Comparison of ENCODE assay signal across 8 cellular contexts in genomic region chr15:92917606-92918407, GRCh38. TPM values are rescaled to one million over a fixed set of nuclear protein-coding genes. Genes with fewer than 3 reads are reported as not detected.
DNase-seq lines count a peak whose midpoint lies in the region; ATAC-seq, FAIRE-seq and TF ChIP-seq lines count a peak whose summit lies in the region.

No MANE protein-coding gene starts in this region.

- H3K4me1 Mint-ChIP-seq in IgD-negative memory B cell, result peaks cover 55 to 66% (median 60%) of the 10 kb centered on the region in 3 donors

- H3K36me3 ChIP-seq in OCI-LY1 (ENCODE audit: insufficient read depth, low read length), result peaks cover 63% of the 10 kb centered on the region; the same call in 1 of the 2 replicates

- H3K4me3 ChIP-seq in OCI-LY1 (ENCODE audit: low read depth, low read length, poor library complexity, severe bottlenecking), result peak overlapping the region; percentile 49
- H3K4me3 ChIP-seq in epithelial cell of esophagus (ENCODE audit: low read length), result peak overlapping the region; percentile 27

- H3K27me3 Mint-ChIP-seq in IgD-negative memory B cell, result no peaks in the 10 kb centered on the region

- peaks cover 98% of the 10 kb centered on the region for H3K4me1 ChIP-seq in OCI-LY1 (ENCODE audit: insufficient read depth, low read length, severe bottlenecking)

- H3K9ac ChIP-seq in OCI-LY1 (ENCODE audit: low read length), result peak overlapping the region; percentile 62

- peak; percentile 82 for FAIRE-seq in GM12892 (lab: Jason Lieb, UNC)

- peak; percentile 86 for TF ChIP-seq CTCF in OCI-LY1 (IDR thresholded peaks at IDR 0.05; ENCODE audit: low read length)
- peak; percentile 84 for TF ChIP-seq CTCF in epithelial cell of esophagus (IDR thresholded peaks at IDR 0.05; ENCODE audit: insufficient read depth, low read depth, low read length, missing control alignments)

- peak overlapping the region; percentile 97 for H3K27ac ChIP-seq in OCI-LY1 (ENCODE audit: low read depth, low read length, poor library complexity, severe bottlenecking)

- H3K9me3 ChIP-seq in OCI-LY1 (ENCODE audit: low read length), result no peaks in the 10 kb centered on the region

- peaks cover 12% of the 10 kb centered on the region for H3F3A ChIP-seq in OCI-LY1 (ENCODE audit: insufficient read depth, low read length)

- no peak overlapping the region for H2AFZ ChIP-seq in OCI-LY1 (ENCODE audit: low read length)

- H3K4me3 Mint-ChIP-seq in IgD-negative memory B cell, result peak overlapping the region in 3 of 4 donors; percentile 34 to 81 (median 80)

- H3K36me3 Mint-ChIP-seq in IgD-negative memory B cell, result peaks cover 13% of the 10 kb centered on the region

- H4K20me1 ChIP-seq in OCI-LY1 (ENCODE audit: insufficient read depth, low read length), result no peaks in the 10 kb centered on the region

- peaks cover 86% of the 10 kb centered on the region for H3K79me2 ChIP-seq in OCI-LY1 (ENCODE audit: insufficient read depth, low read length)

- ATAC-seq in HG03565 (IDR thresholded peaks at IDR 0.05; ENCODE audit: unreplicated experiment), result no peak

- peak; percentile 39 for DNase-seq in GM12892 (ENCODE audit: insufficient read length)
- DNase-seq in activated T-cell treated with anti-CD3 and anti-CD28 coated beads for 1 hour (ENCODE audit: low read depth), result peak; percentile 89
- peak; percentile 96 for DNase-seq in epithelial cell of esophagus (ENCODE audit: low read depth)
- peak; percentile 90 for DNase-seq in middle frontal gyrus (ENCODE audit: extremely low spot score, low spot score)
- DNase-seq in stimulated activated CD8-positive, alpha-beta memory T cell treated with anti-CD3 and anti-CD28 coated beads, Interleukin-2, amount 100 ng/mL, for 1 hour (ENCODE audit: low read depth in 2 of 2), result peak; percentile 83 to 88

- peak overlapping the region; percentile 93 to 96 (median 96) for H3K27ac Mint-ChIP-seq in IgD-negative memory B cell

- H3K9me2 ChIP-seq in OCI-LY1 (ENCODE audit: low read depth, low read length), result no peaks in the 10 kb centered on the region

- peaks cover 0 to 2% (median 0%) of the 10 kb centered on the region in 3 donors for H3K9me3 Mint-ChIP-seq in IgD-negative memory B cell

- peak overlapping the region; percentile 72 for H3K4me2 ChIP-seq in OCI-LY1 (ENCODE audit: low read length)

- no peaks in the 10 kb centered on the region for H3K27me3 ChIP-seq in OCI-LY1 (ENCODE audit: insufficient read depth, low read length)

- no peak for TF ChIP-seq POLR2A in GM12892 (IDR thresholded peaks at IDR 0.05; ENCODE audit: low read depth, low read length)

RNA-seq across cellular contexts. Expression of gene CHD2, which starts 17.7 kb away (rescaled TPM):
- 66.6 TPM for polyA plus RNA-seq in GM12892 (2012; ENCODE audit: missing spikeins)
- 131 TPM for polyA plus RNA-seq in IgD-negative memory B cell

Comparison
In these comparisons a context has a peak if more than half of its experiments do, and no peak if none do; other contexts are left out.
1. DNase-seq: peak in every context shown above with its lines; median percentile 96 in epithelial cell of esophagus; 90 in middle frontal gyrus; 89 in activated T-cell treated with anti-CD3 and anti-CD28 coated beads for 1 hour; 86 in stimulated activated CD8-positive, alpha-beta memory T cell treated with anti-CD3 and anti-CD28 coated beads, Interleukin-2, amount 100 ng/mL, for 1 hour; 39 in GM12892.